Comparison of ENCODE assay signal across 8 cellular contexts in genomic region chr9:35102769-35103659, GRCh38. TPM values are rescaled to one million over a fixed set of nuclear protein-coding genes. Genes with fewer than 3 reads are reported as not detected.
DNase-seq lines count a peak whose midpoint lies in the region; ATAC-seq, FAIRE-seq and TF ChIP-seq lines count a peak whose summit lies in the region.

STOML2 (minus strand) TSS chr9:35103131; CDS start chr9:35103094, 37 bp downstream.

- ATAC-seq in GM18907 (IDR thresholded peaks at IDR 0.05; ENCODE audit: unreplicated experiment) (peak; percentile 90), HG03159 (IDR thresholded peaks at IDR 0.05; ENCODE audit: unreplicated experiment) (peak; percentile 92)

- peaks cover 11% of the 10 kb centered on the region for H3K4me1 ChIP-seq in smooth muscle cell (ENCODE audit: low read depth)

- peak within 1 kb of the TSS; percentile 89 for H3K4me2 ChIP-seq in smooth muscle cell

- POLR2A ChIA-PET in AG04449 (lab: Yijun Ruan, JAX), result interaction anchor here (1.1 to 1.3 kb wide), 5 partner anchors 9 to 436 kb away, joined by 4 to 13 read pairs (median 10); partner anchors contain the start of genes FANCG and VCP

- H2AFZ ChIP-seq in smooth muscle cell (ENCODE audit: low read depth), result peak within 1 kb of the TSS; percentile 64

- no peaks in the 10 kb centered on the region for H3K27me3 ChIP-seq in bronchial epithelial cell (ENCODE audit: control insufficient read depth, insufficient read depth, low read length)
- no peaks in the 10 kb centered on the region for H3K27me3 ChIP-seq in smooth muscle cell (ENCODE audit: low read depth)

- peaks cover 11% of the 10 kb centered on the region for H3F3A ChIP-seq in smooth muscle cell (ENCODE audit: low read depth)

- WGBS in smooth muscle cell (ENCODE audit: low lambda C conversion rate), result under 1% methylated on average over 56 of the region's 57 CpGs

- H3K79me2 ChIP-seq in smooth muscle cell (ENCODE audit: low read depth), result peaks cover 11% of the 10 kb centered on the region

- peak; percentile 92 for FAIRE-seq in bronchial epithelial cell (lab: Jason Lieb, UNC)

- CTCF ChIA-PET in AG04449 (lab: Yijun Ruan, JAX), result interaction anchor here (0.6 to 15.9 kb wide), 11 partner anchors 7 to 374 kb away, joined by 3 to 162 read pairs (median 6); partner anchors contain the start of genes ATOSB, FANCG and PIGO

- peak; percentile 73 for DNase-seq in AG04449 (ENCODE audit: low read depth, low spot score)
- peak; percentile 96 for DNase-seq in NCI-H2227 treated with DMSO at 0.1 percent for 48 hours (lab: John Stamatoyannopoulos, UW)
- peak; percentile 92 for DNase-seq in bronchial epithelial cell (ENCODE audit: low read depth)
- DNase-seq in iPS-NIHi7 (ENCODE audit: extremely low spot score), result peak; percentile 94
- peak; percentile 64 for DNase-seq in smooth muscle cell (lab: John Stamatoyannopoulos, UW; ENCODE audit: unreplicated experiment)

- peak within 1 kb of the TSS; percentile 87 for H3K9ac ChIP-seq in smooth muscle cell (ENCODE audit: low read depth)

- H3K4me3 ChIP-seq in AG04449 (ENCODE audit: low read depth, low read length) (peak within 1 kb of the TSS; percentile 65), WI38 (ENCODE audit: low read depth, low read length) (peak within 1 kb of the TSS; percentile 88), bronchial epithelial cell (ENCODE audit: low read depth, low read length) (peak within 1 kb of the TSS; percentile 62), smooth muscle cell (peak within 1 kb of the TSS; percentile 69)

- H3K27ac ChIP-seq in smooth muscle cell (ENCODE audit: low read depth), result peak within 1 kb of the TSS; percentile 98

- H3K36me3 ChIP-seq in bronchial epithelial cell (ENCODE audit: control insufficient read depth, insufficient read depth, low read length), result peaks cover 13% of the 10 kb centered on the region
- H3K36me3 ChIP-seq in smooth muscle cell (ENCODE audit: low read depth), result no peaks in the 10 kb centered on the region

- H4K20me1 ChIP-seq in smooth muscle cell (ENCODE audit: low read depth), result peaks cover under 1% of the 10 kb centered on the region

- TF ChIP-seq CTCF in AG04449 (IDR thresholded peaks at IDR 0.05; ENCODE audit: insufficient read depth, low read length, missing control alignments) (no peak), WI38 (IDR thresholded peaks at IDR 0.05; ENCODE audit: low read depth, low read length) (no peak), bronchial epithelial cell (IDR thresholded peaks at IDR 0.05; ENCODE audit: insufficient read depth, low read length, severe bottlenecking) (no peak), smooth muscle cell (IDR thresholded peaks at IDR 0.05; ENCODE audit: borderline replicate concordance, insufficient read depth, poor library complexity, severe bottlenecking) (no peak)

- H3K9me3 ChIP-seq in smooth muscle cell (replicated peaks; ENCODE audit: low read depth), result no peaks in the 10 kb centered on the region

RNA-seq across cellular contexts. Expression of gene STOML2, which starts in this region (rescaled TPM):
- 165 and 248 TPM in 2 replicates for total RNA-seq in bronchial epithelial cell
- 70.8 and 78.2 TPM in 2 replicates for total RNA-seq in smooth muscle cell
- 125 and 130 TPM in 2 replicates for polyA plus RNA-seq in smooth muscle cell

Comparison
In these comparisons a context has a peak if more than half of its experiments do, and no peak if none do; other contexts are left out.
1. Peak in every context shown above with its lines: DNase-seq, ATAC-seq, H3K4me3 ChIP-seq and H3K27ac ChIP-seq.